ENCODE assay signal across 8 cellular contexts in genomic region chr1:120131611-120132399, GRCh38. TPM values are rescaled to one million over a fixed set of nuclear protein-coding genes. Genes with fewer than 3 reads are reported as not detected.
DNase-seq lines count a peak whose midpoint lies in the region; ATAC-seq and TF ChIP-seq lines count a peak whose summit lies in the region.
"Not testable (repeated sequence)": the region's sequence is repeated elsewhere in the genome, so short reads cannot be mapped to it uniquely, and the experiment has no call there.

No MANE protein-coding gene starts in this region.

- not testable (repeated sequence) for H3K4me3 ChIP-seq in thoracic aorta

- not testable (repeated sequence) for H3K27me3 Mint-ChIP-seq in natural killer cell (ENCODE audit: low read depth in 2 of 2)

- H3K9me3 Mint-ChIP-seq in natural killer cell = not testable (repeated sequence)

- peak; percentile 70 for ATAC-seq in GM21576 (IDR thresholded peaks at IDR 0.05; ENCODE audit: unreplicated experiment)
- ATAC-seq in HG03378 (IDR thresholded peaks at IDR 0.05; ENCODE audit: unreplicated experiment) = peak; percentile 54
- ATAC-seq in natural killer cell = peak; percentile 54 to 65 (median 60)
- ATAC-seq in thoracic aorta (ENCODE audit: insufficient number of reproducible peaks, low FRiP score, low read depth) = peak; percentile 68

- intact Hi-C loops in cardiac septum (cut with DNase I); natural killer cell (cut with micrococcal nuclease): not testable (repeated sequence)

- not testable (repeated sequence) for H3K9me3 ChIP-seq in thoracic aorta

- not testable (repeated sequence) for TF ChIP-seq CTCF in natural killer cell (IDR thresholded peaks at IDR 0.05)
- TF ChIP-seq CTCF in thoracic aorta (IDR thresholded peaks at IDR 0.05) = peak; percentile 31

- DNase-seq in EH (ENCODE audit: low read depth) (peak; percentile 77), RPMI7951 (ENCODE audit: low read depth) (peak; percentile 75), astrocyte of the hippocampus (ENCODE audit: low read depth, low spot score) (peak; percentile 27), cardiac septum (ENCODE audit: low spot score) (peak; percentile 75), thoracic aorta (ENCODE audit: low spot score) (peak; percentile 18)
- DNase-seq in natural killer cell = not testable (repeated sequence)

- peak overlapping the region; percentile 37 to 60 for H3K27ac Mint-ChIP-seq in natural killer cell

- H3K4me3 Mint-ChIP-seq in natural killer cell = not testable (repeated sequence)

- H3K27me3 ChIP-seq in thoracic aorta (replicated peaks; ENCODE audit: insufficient read depth) = not testable (repeated sequence)

- H3K4me1 Mint-ChIP-seq in natural killer cell = not testable (repeated sequence)

- not testable (repeated sequence) for H3K36me3 Mint-ChIP-seq in natural killer cell

- H3K4me1 ChIP-seq in thoracic aorta (ENCODE audit: control insufficient read depth in 1 of 2, low read depth in 2 of 2) = not testable (repeated sequence)

- H3K36me3 ChIP-seq in thoracic aorta = not testable (repeated sequence)

- peak overlapping the region; percentile 7 to 28 for H3K27ac ChIP-seq in thoracic aorta

RNA-seq across cellular contexts. Expression of gene SEC22B, which starts 44.5 kb away (rescaled TPM):
- 38.4 and 39.0 TPM in 2 replicates for total RNA-seq in RPMI7951 (2014; rRNA removed; shearing (Covaris generic))
- total RNA-seq in cardiac septum = 18.4 TPM
- 10 to 100 TPM; 30.5 to 39.7 (median 30.8) TPM for total RNA-seq in natural killer cell
- total RNA-seq in thoracic aorta = 10 to 100 TPM; 24.9 to 44.8 TPM
